ENCODE assay signal across 9 cellular contexts in genomic region chr14:61569783-61570182, GRCh38.
DNase-seq lines count a peak whose midpoint lies in the region; ATAC-seq and TF ChIP-seq lines count a peak whose summit lies in the region.
"Had no signal": no experiment of that assay in that cellular context is flagged by ENCODE, and none has a peak within 500 bp of the region (broad histone marks: within the 10 kb centered on the region; RNA-seq: fewer than 3 reads in every experiment).

No MANE protein-coding gene starts in this region.

- DNase-seq in HK-2 (ENCODE audit: unreplicated experiment) (peak; percentile 67), T-cell (peak in 33 of 34 experiments; percentile 10 to 80 (median 41)), dermis blood vessel endothelial cell (peak; percentile 73), prostate gland (ENCODE audit: low spot score) (no peak)
- DNase-seq in activated effector memory CD4-positive, alpha-beta T cell treated with Interleukin-2 at 50 U/mL for 16 hours = no peak

- intact Hi-C loops in prostate gland (cut with DNase I) = no loop called here

- H3K9me3 ChIP-seq in prostate gland = no peaks in the 10 kb centered on the region

- POLR2A ChIA-PET in T-cell (lab: Charles Lee) = interaction anchor here in 1 of 2 donors (0.6 to 0.7 kb wide), 3 partner anchors 41 to 213 kb away, joined by 3 to 13 read pairs (median 3); no protein-coding TSS in a partner anchor

- CTCF ChIA-PET in T-cell (lab: Charles Lee) = interaction anchor here in 1 of 2 donors (0.6 kb wide), 2 partner anchors 116 to 173 kb away, joined by 3 to 7 read pairs; no protein-coding TSS in a partner anchor

- H3K4me3 ChIP-seq in prostate gland = no peak overlapping the region

- no peaks in the 10 kb centered on the region for H3K36me3 Mint-ChIP-seq in T-cell

- peaks cover 0 to 3% of the 10 kb centered on the region in 2 donors for H3K27me3 Mint-ChIP-seq in T-cell

- peak; percentile 25 for TF ChIP-seq POLR2A in prostate gland (IDR thresholded peaks at IDR 0.05)

- H3K4me3 Mint-ChIP-seq in T-cell = peak overlapping the region; percentile 37 to 79 (median 60)

- H3K4me1 ChIP-seq in prostate gland (replicated peaks) = peaks cover 6% of the 10 kb centered on the region

- WGBS in prostate gland = 72% methylated on average over 6 of the region's 6 CpGs

- no peaks in the 10 kb centered on the region for H3K36me3 ChIP-seq in prostate gland

- ATAC-seq in T-cell (replicated peaks in 1 of 4) (peak; percentile 68 to 78 (median 75)), HG02678 (IDR thresholded peaks at IDR 0.05; ENCODE audit: unreplicated experiment) (no peak), HG02870 (IDR thresholded peaks at IDR 0.05; ENCODE audit: unreplicated experiment) (no peak), GM18517 (IDR thresholded peaks at IDR 0.05; ENCODE audit: unreplicated experiment) (no peak)
- ATAC-seq: foreskin keratinocyte had no signal

- H3K9me3 Mint-ChIP-seq in T-cell = no peaks in the 10 kb centered on the region

- H3K4me1 Mint-ChIP-seq in T-cell = peaks cover 55 to 68% (median 65%) of the 10 kb centered on the region in 3 donors

- peak overlapping the region in 1 of 2 donors; percentile 12 for H3K27ac ChIP-seq in prostate gland
- H3K27ac ChIP-seq: foreskin keratinocyte had no signal

- no peaks in the 10 kb centered on the region for H3K27me3 ChIP-seq in prostate gland (replicated peaks; ENCODE audit: insufficient read depth)
- H3K27me3 ChIP-seq: foreskin keratinocyte had no signal

- TF ChIP-seq CTCF in prostate gland (IDR thresholded peaks at IDR 0.05) = no peak

- peak overlapping the region; percentile 80 to 84 for H3K27ac Mint-ChIP-seq in T-cell

Comparison
In these comparisons a context has a peak if more than half of its experiments do, and no peak if none do; other contexts are left out.
1. DNase-seq: peak in HK-2 (single experiment), T-cell (33 of 34) and dermis blood vessel endothelial cell (single experiment); none in prostate gland (single experiment) and activated effector memory CD4-positive, alpha-beta T cell treated with Interleukin-2 at 50 U/mL for 16 hours (single experiment).
2. ATAC-seq: peak in T-cell (4 of 4); none in HG02678 (single experiment), HG02870 (single experiment) and GM18517 (single experiment).